ENCODE assay signal across 26 cellular contexts in the genomic region with DNA sequence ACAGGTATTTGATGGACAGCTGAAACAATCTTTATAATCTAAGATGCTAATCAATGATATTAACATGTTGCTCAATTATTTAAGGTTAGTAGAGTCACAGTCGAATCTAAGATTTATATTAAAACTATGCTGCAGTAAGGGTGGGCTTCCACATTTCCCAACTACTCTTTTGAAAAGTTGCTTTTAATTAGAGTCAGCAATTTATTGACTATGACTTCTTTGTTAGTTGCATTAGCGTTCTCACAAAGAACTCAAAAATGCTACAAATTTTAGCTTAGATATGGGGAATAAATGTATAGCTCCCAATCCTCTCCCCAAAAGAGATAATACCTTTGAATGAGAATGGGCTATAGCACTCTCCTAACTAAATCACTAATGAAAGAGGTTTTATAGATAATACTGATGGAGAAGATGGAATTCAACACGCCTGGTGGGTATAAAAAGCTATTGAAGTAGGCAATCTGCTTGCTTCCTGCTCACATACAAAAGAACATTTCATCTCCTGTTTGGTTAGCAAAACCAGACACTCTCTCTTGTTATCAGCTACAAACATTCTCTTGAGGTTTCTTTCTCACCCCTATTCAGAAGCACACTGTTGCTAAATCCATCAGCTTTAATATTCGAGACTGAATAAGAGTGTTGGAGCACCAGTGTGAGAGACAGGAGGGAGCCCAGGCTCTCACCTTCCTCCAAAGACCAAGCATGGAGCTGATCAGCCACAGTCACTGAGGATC.
"Had no signal": no experiment of that assay in that cellular context is flagged by ENCODE, and none has a peak within 500 bp of the region (broad histone marks: within the 10 kb centered on the region; RNA-seq: fewer than 3 reads in every experiment).

No MANE protein-coding gene starts in this region.

- FAIRE-seq: endometrium, frontal cortex had no signal

- ATAC-seq: activated naive CD4-positive, alpha-beta T cell treated with anti-CD3 and anti-CD28 coated beads, Interleukin-2, amount 50 U/mL, for 72 hours; activated T-helper 17 cell treated with anti-CD3 and anti-CD28 coated beads, Interleukin-2, amount 50 U/mL, for 72 hours; left lung; natural killer cell treated with Interleukin-12 subunit alpha and Interleukin-12 subunit beta and Interleukin-15 and Interleukin-18, amount 100 ng/mL, for 72 hours; psoas muscle; stimulated activated naive CD8-positive, alpha-beta T cell treated with anti-CD3 and anti-CD28 coated beads, Interleukin-15, Interleukin-2, amounts not matched to agents 100 U/mL and 50 U/mL, for 24 hours; T-helper 17 cell had no signal

- H3K4me3 ChIP-seq: left lung, ovary, upper lobe of left lung had no signal

- H3K36me3 ChIP-seq: left lung, ovary, right atrium auricular region, upper lobe of left lung, WERI-Rb-1 had no signal

- H3K27me3 ChIP-seq: ovary had no signal

- H3K9me3 ChIP-seq: left lung, ovary, psoas muscle, right atrium auricular region, upper lobe of left lung had no signal

- DNase-seq: activated CD4-positive, CD25-positive, alpha-beta regulatory T cell treated with anti-CD3 and anti-CD28 coated beads, Interleukin-2, amount 50 U/mL, for 72 hours; activated CD8-positive, alpha-beta memory T cell treated with anti-CD3 and anti-CD28 coated beads, Interleukin-2, amount 50 U/mL, for 4 hours; activated T-cell treated with anti-CD3 and anti-CD28 coated beads, Interleukin-2, amount 50 U/mL, for 24 hours; aorta; caudate nucleus; effector CD4-positive, alpha-beta T cell; erythroblast; glutamatergic neuron; hippocampal formation; kidney glomerular epithelial cell; left lung; midbrain; ovary; psoas muscle; stimulated activated CD4-positive, alpha-beta T cell treated with anti-CD3 and anti-CD28 coated beads, Interleukin-12 subunit alpha, Interleukin-12 subunit beta, amount 100 ng/mL, for 4 hours; stimulated activated CD4-positive, alpha-beta T cell treated with anti-CD3 and anti-CD28 coated beads, Interleukin-4, amount 100 ng/mL, for 4 hours; stimulated activated naive CD8-positive, alpha-beta T cell treated with anti-CD3 and anti-CD28 coated beads, Interleukin-15, Interleukin-2, amounts not matched to agents 100 U/mL and 50 U/mL, for 24 hours; T-helper 17 cell; upper lobe of left lung; WERI-Rb-1 had no signal

- H3K27ac ChIP-seq: left lung, ovary, psoas muscle, right atrium auricular region, upper lobe of left lung, WERI-Rb-1 had no signal
